In the genomic region with DNA sequence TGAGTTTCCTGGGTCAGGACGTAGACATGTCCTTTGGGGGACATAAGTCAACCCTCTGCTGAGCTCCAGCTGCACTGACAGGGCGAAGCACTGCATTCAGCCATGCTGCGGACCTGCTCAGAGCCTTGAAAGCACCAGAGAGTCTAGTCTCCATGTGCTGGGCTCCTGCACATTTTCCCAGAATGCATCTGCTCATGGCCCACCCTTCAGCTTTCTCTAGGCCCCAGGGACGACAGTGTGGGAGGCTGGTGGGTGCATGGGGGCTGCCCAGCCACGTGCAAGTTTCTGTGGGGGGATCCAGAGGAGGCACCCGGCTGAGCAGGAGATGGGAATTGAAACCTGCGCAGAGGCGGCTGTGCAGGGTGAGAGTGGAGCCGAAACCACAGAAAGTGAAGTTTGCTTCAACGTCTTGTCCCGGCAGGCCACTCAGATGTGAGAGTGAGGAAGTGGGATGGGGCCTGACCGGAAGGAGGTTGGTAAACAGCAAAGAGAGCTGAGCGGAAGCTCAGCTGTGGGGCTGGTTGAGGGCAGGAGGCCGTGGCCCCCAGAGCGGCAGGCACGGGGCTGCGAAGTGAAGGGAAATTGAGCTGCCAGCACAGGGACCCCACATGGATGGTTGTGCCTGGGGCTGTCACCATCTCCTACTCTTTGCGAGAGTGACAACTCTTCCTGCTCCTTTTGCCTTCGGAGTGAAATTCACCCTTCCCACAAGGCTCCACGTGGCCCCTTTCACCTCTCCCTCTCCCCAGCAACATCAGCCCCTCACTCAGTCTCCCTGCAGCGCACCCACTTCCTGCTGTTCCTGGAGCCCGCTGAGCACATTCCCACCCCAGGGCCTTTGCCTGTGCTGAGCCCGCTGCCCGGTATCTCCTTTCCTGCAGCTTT, we compare ENCODE assay signal across 8 cellular contexts. TPM values are rescaled to one million over a fixed set of nuclear protein-coding genes. Genes with fewer than 3 reads are reported as not detected.
DNase-seq lines count a peak whose midpoint lies in the region; ATAC-seq and TF ChIP-seq lines count a peak whose summit lies in the region.

No MANE protein-coding gene starts in this region.

- H3K27me3 ChIP-seq in H9 (ENCODE audit: insufficient read depth, low read length) = no peaks in the 10 kb centered on the region

- H3K27ac Mint-ChIP-seq in H9 = peak overlapping the region in 2 of 3 experiments; percentile 9 to 84; a peak in 3 of 7 replicates

- H3K27ac ChIP-seq in H9 (ENCODE audit: insufficient read length, low read depth, low read length) = no peak overlapping the region

- no peaks in the 10 kb centered on the region for H3K9me3 Mint-ChIP-seq in H9

- H3K14ac ChIP-seq in H9 (ENCODE audit: insufficient read depth, low read length) = no peak overlapping the region

- no peak overlapping the region for H2BK12ac ChIP-seq in H9 (ENCODE audit: insufficient read length, low read depth, low read length)

- no peak overlapping the region for H3K4me2 ChIP-seq in H9 (ENCODE audit: insufficient read depth, insufficient read length, low read length)

- H3K27me3 Mint-ChIP-seq in H9 (ENCODE audit: low read depth) = peaks cover 2% of the 10 kb centered on the region; the same call in 1 of the 2 replicates

- no peak overlapping the region for H3K9ac ChIP-seq in H9 (ENCODE audit: extremely low read depth, insufficient read length, low read length)

- no CpG with 5 or more reads among the region's 24 CpGs for WGBS in H9 (ENCODE audit: extremely low coverage, insufficient read length, low lambda C conversion rate)

- H3K4me3 Mint-ChIP-seq in H9 = no peak overlapping the region

- no peak overlapping the region for H3K18ac ChIP-seq in H9 (ENCODE audit: insufficient read length, low read depth, low read length)

- H3K56ac ChIP-seq in H9 (ENCODE audit: insufficient read length, low read depth, low read length) = no peak overlapping the region

- peaks cover 0 to 5% (median 4%) of the 10 kb centered on the region in 3 experiments; a peak in 5 of 7 replicates for H3K36me3 Mint-ChIP-seq in H9 (ENCODE audit: insufficient read depth in 1 of 3, low read depth in 3 of 3)

- no peak overlapping the region for H3K4ac ChIP-seq in H9 (ENCODE audit: low read depth, low read length)

- DNase-seq in H9 = no peak
- DNase-seq in NB4 (ENCODE audit: low read depth) = peak; percentile 99
- peak; percentile 75 for DNase-seq in activated effector memory CD4-positive, alpha-beta T cell treated with anti-CD3 and anti-CD28 coated beads, Interleukin-2, amount 50 U/mL, for 16 hours
- peak; percentile 48 for DNase-seq in mucosa of gallbladder (ENCODE audit: low spot score)
- no peak for DNase-seq in NCI-H748 (lab: John Stamatoyannopoulos, UW; ENCODE audit: unreplicated experiment)
- no peak for DNase-seq in amniotic stem cell (lab: John Stamatoyannopoulos, UW)
- no peak for DNase-seq in NCI-H524 treated with DMSO at 0.1 percent for 48 hours (lab: John Stamatoyannopoulos, UW)

- no peaks in the 10 kb centered on the region for H3K9me3 ChIP-seq in H9 (ENCODE audit: control insufficient read depth, low read depth, low read length)

- no peak overlapping the region for H2BK20ac ChIP-seq in H9 (ENCODE audit: low read depth, low read length, poor library complexity, severe bottlenecking)

- no peak overlapping the region for H3K23ac ChIP-seq in H9 (ENCODE audit: insufficient read length, low read depth, low read length)

- peak; percentile 84 for TF ChIP-seq POLR2A in GM18505 (IDR thresholded peaks at IDR 0.05; ENCODE audit: borderline replicate concordance, extremely low read depth, insufficient read depth, insufficient read length)
- TF ChIP-seq POLR2A in NB4 (IDR thresholded peaks at IDR 0.05; ENCODE audit: extremely low read depth, insufficient read length) = peak; percentile 69

- ATAC-seq in GM18505 (IDR thresholded peaks at IDR 0.05; ENCODE audit: unreplicated experiment) = peak; percentile 71

- no peak overlapping the region for H2BK15ac ChIP-seq in H9 (ENCODE audit: low read depth, low read length)

- H2BK120ac ChIP-seq in H9 (ENCODE audit: low read depth, low read length, poor library complexity, severe bottlenecking) = no peak overlapping the region

- no peak for TF ChIP-seq CTCF in H9 (conservative IDR thresholded peaks at IDR 0.05)
- no peak for TF ChIP-seq CTCF in NB4 (IDR thresholded peaks at IDR 0.05; ENCODE audit: low read depth, low read length)

- H3K23me2 ChIP-seq in H9 (ENCODE audit: insufficient read length, low read depth, low read length, poor library complexity, severe bottlenecking) = no peaks in the 10 kb centered on the region

- H3K4me1 Mint-ChIP-seq in H9 = no peaks in the 10 kb centered on the region

- no peak overlapping the region for H3K4me3 ChIP-seq in NB4 (ENCODE audit: low read depth, low read length)

- H3K79me1 ChIP-seq in H9 (ENCODE audit: insufficient read depth, low read depth, low read length, poor library complexity, severe bottlenecking) = no peaks in the 10 kb centered on the region

- no peaks in the 10 kb centered on the region for H3K79me2 ChIP-seq in H9 (ENCODE audit: insufficient read depth, low read length)

- no peak overlapping the region for H2BK5ac ChIP-seq in H9 (ENCODE audit: insufficient read length, low read length)

- no peaks in the 10 kb centered on the region for H4K20me1 ChIP-seq in H9 (ENCODE audit: control insufficient read depth, insufficient read depth, insufficient read length)

- no peak overlapping the region for H4K5ac ChIP-seq in H9 (ENCODE audit: insufficient read length, low read depth, low read length)

- no peaks in the 10 kb centered on the region for H3K4me1 ChIP-seq in H9 (ENCODE audit: insufficient read depth, low read length)

- H4K91ac ChIP-seq in H9 (ENCODE audit: insufficient read length, low read depth, low read length) = no peak overlapping the region

- H3T11ph ChIP-seq in H9 (ENCODE audit: low read length) = no peak overlapping the region

- H4K8ac ChIP-seq in H9 (replicated peaks; ENCODE audit: insufficient read length, low read depth, low read length) = no peak overlapping the region

- H2AFZ ChIP-seq in H9 (ENCODE audit: low read length) = no peak overlapping the region

- no peak overlapping the region for H2AK5ac ChIP-seq in H9 (ENCODE audit: insufficient read length, low read length)

RNA-seq across cellular contexts. Expression of gene PGLS, which starts 11.8 kb away (rescaled TPM):
- total RNA-seq in H9 (2021) (73.1 and 76.0 TPM in 2 replicates), mucosa of gallbladder (93.0 TPM)

RNA-seq across cellular contexts. Expression of gene COLGALT1, which starts 32.2 kb away (rescaled TPM):
- 45.3 and 48.5 TPM in 2 replicates for total RNA-seq in H9 (2021)
- total RNA-seq in mucosa of gallbladder = 71.1 TPM

RNA-seq across cellular contexts. Expression of gene SLC27A1, which starts 52.9 kb away (rescaled TPM):
- 6.3 and 6.4 TPM in 2 replicates for total RNA-seq in H9 (2021)
- 37.1 TPM for total RNA-seq in mucosa of gallbladder

Comparison
In these comparisons a context has a peak if more than half of its experiments do, and no peak if none do; other contexts are left out.
1. DNase-seq: peak in NB4 (single experiment), activated effector memory CD4-positive, alpha-beta T cell treated with anti-CD3 and anti-CD28 coated beads, Interleukin-2, amount 50 U/mL, for 16 hours (single experiment) and mucosa of gallbladder (single experiment); none in H9 (single experiment), NCI-H748 (single experiment), amniotic stem cell (single experiment) and NCI-H524 treated with DMSO at 0.1 percent for 48 hours (single experiment).